In the genomic region with DNA sequence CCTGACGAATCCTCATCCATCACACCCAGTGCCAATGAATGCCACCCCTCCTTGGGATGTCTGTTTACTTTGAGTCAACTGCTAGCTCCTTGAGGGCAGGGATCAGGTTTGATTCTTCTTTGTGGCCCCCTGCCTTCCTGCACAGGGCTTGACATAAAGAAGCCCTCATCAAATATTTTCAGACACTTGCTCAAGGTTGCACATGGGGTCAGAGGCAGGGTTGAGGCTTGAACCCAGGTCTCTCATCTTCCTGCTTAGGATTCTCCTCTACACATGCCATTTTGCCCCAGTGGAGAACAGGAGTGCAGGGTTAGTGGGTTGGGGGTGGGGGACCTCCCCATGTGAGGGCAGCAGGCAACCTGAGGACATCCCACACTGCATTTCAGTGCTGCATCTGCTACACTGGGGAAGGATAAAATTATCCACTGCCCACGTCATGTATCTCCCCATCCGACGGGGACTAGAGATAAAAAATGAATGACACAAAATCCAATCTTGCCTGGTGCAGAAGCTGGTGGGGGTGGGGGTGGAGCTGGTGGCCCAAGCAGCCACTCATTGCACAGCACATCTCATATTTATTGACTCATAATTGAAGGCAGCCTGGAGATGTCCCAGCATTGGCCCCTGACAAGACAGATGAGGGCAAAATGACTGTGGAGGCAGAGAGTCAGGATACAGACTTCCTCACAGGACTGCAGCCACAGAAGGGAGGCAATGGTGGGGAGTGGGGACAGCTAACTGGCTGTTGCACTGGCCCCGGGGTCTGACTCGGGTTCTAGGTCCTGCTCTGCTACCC, we compare ENCODE assay signal across 29 cellular contexts. TPM values are rescaled to one million over a fixed set of nuclear protein-coding genes. Genes with fewer than 3 reads are reported as not detected.
DNase-seq lines count a peak whose midpoint lies in the region; ATAC-seq and TF ChIP-seq lines count a peak whose summit lies in the region.
"Had no signal": no experiment of that assay in that cellular context is flagged by ENCODE, and none has a peak within 500 bp of the region (broad histone marks: within the 10 kb centered on the region; RNA-seq: fewer than 3 reads in every experiment).

No MANE protein-coding gene starts in this region.

- no peak overlapping the region for H3K18ac ChIP-seq in trophoblast cell (ENCODE audit: low read length)

- H3K4me2 ChIP-seq in trophoblast cell (ENCODE audit: low read length) = no peak overlapping the region
- H3K4me2 ChIP-seq: neural progenitor cell had no signal

- intact Hi-C loops in esophagus muscularis mucosa (cut with DNase I) = loop anchor here (5.0 kb wide), 1 partner anchor 103 kb away; no protein-coding TSS in a partner anchor

- H3K14ac ChIP-seq in trophoblast cell (ENCODE audit: low read length) = no peak overlapping the region

- H4K91ac ChIP-seq in trophoblast cell (ENCODE audit: low read depth, low read length) = peak overlapping the region; percentile 52

- TF ChIP-seq EP300 in esophagus muscularis mucosa (IDR thresholded peaks at IDR 0.05) = no peak

- H3K4me1 ChIP-seq in esophagus muscularis mucosa (no peaks in the 10 kb centered on the region), trophoblast cell (ENCODE audit: control insufficient read depth in 1 of 2, insufficient read depth in 2 of 2, low read length in 2 of 2) (peaks cover 8% of the 10 kb centered on the region in 2 experiments)
- H3K4me1 ChIP-seq: lower lobe of right lung, neural progenitor cell, testis, uterus had no signal

- no peak overlapping the region for H2BK120ac ChIP-seq in trophoblast cell (ENCODE audit: insufficient read depth, low read length, poor library complexity)

- H2BK12ac ChIP-seq in trophoblast cell (ENCODE audit: low read length) = no peak overlapping the region

- H3K27ac ChIP-seq in esophagus muscularis mucosa (replicated peaks in 1 of 4) = no peak overlapping the region
- no peak overlapping the region for H3K27ac ChIP-seq in trophoblast cell (ENCODE audit: low read depth, low read length)
- H3K27ac ChIP-seq: heart left ventricle, lower lobe of right lung, neural progenitor cell, RWPE1, SK-N-MC, testis, uterus, WERI-Rb-1 had no signal

- peaks cover 8% of the 10 kb centered on the region for H3K79me1 ChIP-seq in trophoblast cell (ENCODE audit: low read length)

- no peaks in the 10 kb centered on the region for H3K27me3 ChIP-seq in esophagus muscularis mucosa
- no peaks in the 10 kb centered on the region for H3K27me3 ChIP-seq in trophoblast cell (ENCODE audit: insufficient read depth, low read length)
- H3K27me3 ChIP-seq: heart left ventricle, neural progenitor cell, testis, uterus had no signal

- H3K79me2 ChIP-seq in trophoblast cell (ENCODE audit: control insufficient read depth, insufficient read depth, low read length, poor library complexity) = no peaks in the 10 kb centered on the region

- H3K4me1 Mint-ChIP-seq in glutamatergic neuron (ENCODE audit: low read depth, unreplicated experiment) = no peaks in the 10 kb centered on the region
- H3K4me1 Mint-ChIP-seq: activated CD4-positive, alpha-beta T cell treated with anti-CD3 and anti-CD28 coated beads, Interleukin-2, amount 10 ng/mL, durations not matched to agents 7 days and 5 days; CD4-positive, CD25-positive, alpha-beta regulatory T cell; central memory CD8-positive, alpha-beta T cell; neural progenitor cell had no signal

- H4K8ac ChIP-seq in trophoblast cell (ENCODE audit: low read depth, low read length) = peak overlapping the region; percentile 2

- H3K9me3 ChIP-seq in esophagus muscularis mucosa = no peaks in the 10 kb centered on the region
- H3K9me3 ChIP-seq in trophoblast cell (ENCODE audit: insufficient read depth, low read depth, low read length) = no peaks in the 10 kb centered on the region
- H3K9me3 ChIP-seq: heart left ventricle, lower lobe of right lung, testis, uterus had no signal

- TF ChIP-seq POLR2A in esophagus muscularis mucosa (IDR thresholded peaks at IDR 0.05; ENCODE audit: low read depth) = no peak

- no peaks in the 10 kb centered on the region for H3K36me3 Mint-ChIP-seq in glutamatergic neuron (ENCODE audit: unreplicated experiment)
- H3K36me3 Mint-ChIP-seq: CD4-positive, CD25-positive, alpha-beta regulatory T cell; neural progenitor cell had no signal

- no peak overlapping the region for H3K4ac ChIP-seq in trophoblast cell (ENCODE audit: low read depth, low read length)

- H3K4me3 Mint-ChIP-seq in glutamatergic neuron (ENCODE audit: unreplicated experiment) = no peak overlapping the region
- H3K4me3 Mint-ChIP-seq: activated CD4-positive, alpha-beta T cell treated with anti-CD3 and anti-CD28 coated beads, Interleukin-2, amount 10 ng/mL, durations not matched to agents 7 days and 5 days; activated T-cell treated with anti-CD3 and anti-CD28 coated beads, Interleukin-2, amount 50 U/mL, for 4 hours; CD4-positive, CD25-positive, alpha-beta regulatory T cell; central memory CD8-positive, alpha-beta T cell; neural progenitor cell had no signal

- TF ChIP-seq CTCF in esophagus muscularis mucosa (IDR thresholded peaks at IDR 0.05) (no peak), glutamatergic neuron (IDR thresholded peaks at IDR 0.05; ENCODE audit: partially characterized antibody, unreplicated experiment) (no peak)

- peak; percentile 45 for DNase-seq in HCEC 1CT
- DNase-seq in esophagus muscularis mucosa (ENCODE audit: extremely low spot score) = peak; percentile 77
- DNase-seq in trophoblast cell = no peak
- DNase-seq in glutamatergic neuron = no peak
- DNase-seq in effector CD4-positive, alpha-beta T cell = no peak
- DNase-seq in A172 (ENCODE audit: low spot score) = no peak
- DNase-seq in cerebellum (ENCODE audit: low spot score) = no peak
- DNase-seq: activated CD4-positive, alpha-beta T cell treated with anti-CD3 and anti-CD28 coated beads, Interleukin-2, amount 10 ng/mL, durations not matched to agents 7 days and 5 days; activated gamma-delta T cell treated with Interleukin-2 at 50 U/mL for 16 hours; activated T-cell treated with anti-CD3 and anti-CD28 coated beads, Interleukin-2, amount 50 U/mL, for 4 hours; CD4-positive, CD25-positive, alpha-beta regulatory T cell; dermis blood vessel endothelial cell; heart left ventricle; KBM-7; lower lobe of right lung; NCI-H1417; NCI-H2081; stimulated activated naive CD8-positive, alpha-beta T cell treated with anti-CD3 and anti-CD28 coated beads, Interleukin-15, Interleukin-2, amounts not matched to agents 100 U/mL and 50 U/mL, for 24 hours; T-helper 2 cell; testis; uterus; WERI-Rb-1 had no signal

- peaks cover 2% of the 10 kb centered on the region for H3K27me3 Mint-ChIP-seq in glutamatergic neuron (ENCODE audit: unreplicated experiment)
- H3K27me3 Mint-ChIP-seq: activated CD4-positive, alpha-beta T cell treated with anti-CD3 and anti-CD28 coated beads, Interleukin-2, amount 10 ng/mL, durations not matched to agents 7 days and 5 days; CD4-positive, CD25-positive, alpha-beta regulatory T cell; central memory CD8-positive, alpha-beta T cell had no signal

- WGBS in esophagus muscularis mucosa = 92% methylated on average over 5 of the region's 6 CpGs
- no CpG with 5 or more reads among the region's 6 CpGs for WGBS in trophoblast cell (ENCODE audit: extremely low coverage, insufficient coverage, insufficient read length)

- H3K4me3 ChIP-seq in esophagus muscularis mucosa (no peak overlapping the region), trophoblast cell (ENCODE audit: low read depth, low read length) (no peak overlapping the region)
- H3K4me3 ChIP-seq: heart left ventricle, lower lobe of right lung, neural progenitor cell, SK-N-MC, testis, uterus had no signal

- H4K12ac ChIP-seq in trophoblast cell (ENCODE audit: low read depth, low read length) = no peak overlapping the region

- H3K36me3 ChIP-seq in esophagus muscularis mucosa = no peaks in the 10 kb centered on the region
- no peaks in the 10 kb centered on the region for H3K36me3 ChIP-seq in trophoblast cell (ENCODE audit: control insufficient read depth in 1 of 2, insufficient read depth in 2 of 2, low read length in 2 of 2)
- H3K36me3 ChIP-seq: heart left ventricle, lower lobe of right lung, neural progenitor cell, uterus, WERI-Rb-1 had no signal

- H2AK5ac ChIP-seq in trophoblast cell (ENCODE audit: low read length) = no peak overlapping the region

- H3K9ac ChIP-seq in trophoblast cell (ENCODE audit: low read length) = no peak overlapping the region
- H3K9ac ChIP-seq: neural progenitor cell had no signal

- H3K27ac Mint-ChIP-seq in glutamatergic neuron (ENCODE audit: unreplicated experiment) = no peak overlapping the region
- H3K27ac Mint-ChIP-seq: activated CD4-positive, alpha-beta T cell treated with anti-CD3 and anti-CD28 coated beads, Interleukin-2, amount 10 ng/mL, durations not matched to agents 7 days and 5 days; neural progenitor cell; progenitor cell of endocrine pancreas had no signal

- H3K23ac ChIP-seq in trophoblast cell (ENCODE audit: low read length) = no peak overlapping the region

- ATAC-seq in SK-N-SH treated with all-trans-retinoic acid at 6 μM for 48 hours = peak; percentile 33
- ATAC-seq: activated T-cell treated with anti-CD3 and anti-CD28 coated beads, Interleukin-2, amount 50 U/mL, for 4 hours; HCT116; lower lobe of right lung; stimulated activated naive CD8-positive, alpha-beta T cell treated with anti-CD3 and anti-CD28 coated beads, Interleukin-15, Interleukin-2, amounts not matched to agents 100 U/mL and 50 U/mL, for 24 hours had no signal

- no peak overlapping the region for H2AFZ ChIP-seq in trophoblast cell (ENCODE audit: insufficient read depth, low read length, poor library complexity)
- H2AFZ ChIP-seq: neural progenitor cell had no signal

- H3K9me3 Mint-ChIP-seq in glutamatergic neuron (ENCODE audit: unreplicated experiment) = no peaks in the 10 kb centered on the region
- H3K9me3 Mint-ChIP-seq: activated CD4-positive, alpha-beta T cell treated with anti-CD3 and anti-CD28 coated beads, Interleukin-2, amount 10 ng/mL, durations not matched to agents 7 days and 5 days; activated T-cell treated with anti-CD3 and anti-CD28 coated beads, Interleukin-2, amount 50 U/mL, for 4 hours; CD4-positive, CD25-positive, alpha-beta regulatory T cell; central memory CD8-positive, alpha-beta T cell; neural progenitor cell had no signal

- H2BK5ac ChIP-seq in trophoblast cell (ENCODE audit: low read depth, low read length, poor library complexity) = no peak overlapping the region

RNA-seq across cellular contexts. Expression of a gene that starts 41.3 kb away (rescaled TPM):
- total RNA-seq in esophagus muscularis mucosa (1 to 10 TPM; 2.9 to 6.7 (median 5.7) TPM), glutamatergic neuron (ENCODE audit: unreplicated experiment) (6.6 TPM), cerebellum (19.3 TPM)
- polyA plus RNA-seq in trophoblast cell (2013) = 6.7 and 7.2 TPM in 2 replicates
- 7.5 and 12.1 TPM in 2 replicates for total RNA-seq in A172 (2014; rRNA removed; shearing (Covaris generic))

Comparison
In these comparisons a context has a peak if more than half of its experiments do, and no peak if none do; other contexts are left out.
1. DNase-seq: peak in HCEC 1CT (single experiment) and esophagus muscularis mucosa (single experiment); none in trophoblast cell (0 of 2), glutamatergic neuron (single experiment), effector CD4-positive, alpha-beta T cell (single experiment), A172 (single experiment) and cerebellum (single experiment).